ENCODE assay signal across 8 cellular contexts in genomic region chr1:154962238-154962678, GRCh38. TPM values are rescaled to one million over a fixed set of nuclear protein-coding genes. Genes with fewer than 3 reads are reported as not detected.
A peak's percentile ranks its signal among the peaks of the same experiment; 100 is the strongest.
DNase-seq lines count a peak whose midpoint lies in the region; ATAC-seq and TF ChIP-seq lines count a peak whose summit lies in the region.

No MANE protein-coding gene starts in this region.

- peaks cover 29% of the 10 kb centered on the region for H3K4me1 ChIP-seq in psoas muscle

- DNase-seq in NCI-H1694 treated with DMSO at 0.1 percent for 48 hours (lab: John Stamatoyannopoulos, UW) = peak; percentile 47
- no peak for DNase-seq in NCI-H1694 (lab: John Stamatoyannopoulos, UW)
- DNase-seq in WTC11 (ENCODE audit: low spot score) = no peak
- no peak for DNase-seq in Right ventricle myocardium superior
- peak in 1 of 2 donors; percentile 40 for DNase-seq in psoas muscle
- no peak for DNase-seq in activated CD4-positive, CD25-positive, alpha-beta regulatory T cell (lab: John Stamatoyannopoulos, UW)

- no peaks in the 10 kb centered on the region for H3K9me3 Mint-ChIP-seq in WTC11

- CTCF ChIA-PET in WTC11 (lab: Charles Lee) = interaction anchor here (0.9 to 4.1 kb wide), 10 partner anchors 10 to 211 kb away, joined by 4 to 33 read pairs (median 8); partner anchors contain the start of genes FLAD1, KRTCAP2, LENEP and PMVK

- WGBS in psoas muscle, 3 donors = 3 to 7% (median 4%) methylated on average over 16 of the region's 16 CpGs

- ATAC-seq in HG03097 (IDR thresholded peaks at IDR 0.05; ENCODE audit: low FRiP score, unreplicated experiment) = peak; percentile 3
- peak; percentile 20 for ATAC-seq in WTC11
- peak; percentile 18 for ATAC-seq in Right ventricle myocardium superior (ENCODE audit: poor library complexity)
- peak in 3 of 4 donors; percentile 2 to 39 (median 25) for ATAC-seq in psoas muscle
- ATAC-seq in GM21529 (IDR thresholded peaks at IDR 0.05; ENCODE audit: unreplicated experiment) = no peak

- no peak for TF ChIP-seq CTCF in WTC11 (IDR thresholded peaks at IDR 0.05)
- TF ChIP-seq CTCF in psoas muscle (IDR thresholded peaks at IDR 0.05) = no peak

- POLR2A ChIA-PET in WTC11 (lab: Charles Lee) = interaction anchor here (1.0 to 3.2 kb wide), 6 partner anchors 8 to 37 kb away, joined by 6 to 26 read pairs (median 9); partner anchors contain the start of genes FLAD1 and SHC1

- H3K27ac Mint-ChIP-seq in WTC11 = peak overlapping the region; percentile 91

- peaks cover 0 to 64% of the 10 kb centered on the region in 2 donors for H3K36me3 ChIP-seq in psoas muscle (ENCODE audit: insufficient read depth in 1 of 2, low read depth in 1 of 2)

- no peaks in the 10 kb centered on the region for H3K9me3 ChIP-seq in psoas muscle

- H3K27ac ChIP-seq in psoas muscle = peak overlapping the region; percentile 93

- H3K4me3 ChIP-seq in psoas muscle = peak overlapping the region; percentile 76

- intact Hi-C loops in Right ventricle myocardium superior (cut with DNase I) (loop anchor here (5.0 kb wide), 1 partner anchor 100 kb away; the partner anchor contains the start of gene EFNA4), psoas muscle (cut with DNase I) (loop anchor here (2.0 to 5.0 kb wide), 2 partner anchors 40 to 55 kb away; partner anchors contain the start of gene ZBTB7B (in 1 of the 2))

- H3K27me3 Mint-ChIP-seq in WTC11 (ENCODE audit: low read depth) = no peaks in the 10 kb centered on the region

- H3K36me3 Mint-ChIP-seq in WTC11 = peaks cover 50% of the 10 kb centered on the region

- H3K27me3 ChIP-seq in psoas muscle (ENCODE audit: insufficient read depth in 3 of 3, low read length in 2 of 3) = no peaks in the 10 kb centered on the region

- peaks cover 26% of the 10 kb centered on the region for H3K4me1 Mint-ChIP-seq in WTC11

- peak overlapping the region; percentile 81 for H3K4me3 Mint-ChIP-seq in WTC11

TF ChIP-seq in WTC11, 78 proteins besides CTCF, POLR2A, EP300 and RAD21:
- TF ChIP-seq ZNF425 (CRISPR knock-in tag; conservative IDR thresholded peaks at IDR 0.05) = no peak
- TF ChIP-seq, protein P1, sequence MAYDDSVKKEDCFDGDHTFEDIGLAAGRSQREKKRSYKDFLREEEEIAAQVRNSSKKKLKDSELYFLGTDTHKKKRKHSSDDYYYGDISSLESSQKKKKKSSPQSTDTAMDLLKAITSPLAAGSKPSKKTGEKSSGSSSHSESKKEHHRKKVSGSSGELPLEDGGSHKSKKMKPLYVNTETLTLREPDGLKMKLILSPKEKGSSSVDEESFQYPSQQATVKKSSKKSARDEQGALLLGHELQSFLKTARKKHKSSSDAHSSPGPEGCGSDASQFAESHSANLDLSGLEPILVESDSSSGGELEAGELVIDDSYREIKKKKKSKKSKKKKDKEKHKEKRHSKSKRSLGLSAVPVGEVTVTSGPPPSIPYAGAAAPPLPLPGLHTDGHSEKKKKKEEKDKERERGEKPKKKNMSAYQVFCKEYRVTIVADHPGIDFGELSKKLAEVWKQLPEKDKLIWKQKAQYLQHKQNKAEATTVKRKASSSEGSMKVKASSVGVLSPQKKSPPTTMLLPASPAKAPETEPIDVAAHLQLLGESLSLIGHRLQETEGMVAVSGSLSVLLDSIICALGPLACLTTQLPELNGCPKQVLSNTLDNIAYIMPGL (CRISPR knock-in tag; IDR thresholded peaks at IDR 0.05) = 0 out of 2 replicates have a peak, but pooled peaks have one; percentile 11

RNA-seq across cellular contexts. Expression of gene PYGO2, which starts 0.7 kb away (rescaled TPM):
- total RNA-seq in WTC11 (2021) = 37.4 to 38.8 TPM (median 38.0 TPM) in 3 replicates
- 13.2 TPM for total RNA-seq in Right ventricle myocardium superior
- total RNA-seq in psoas muscle = 10 to 100 TPM; 14.5 to 23.0 (median 17.4) TPM
- 10 to 100 TPM; 13.1 to 24.0 (median 14.5) TPM for polyA plus RNA-seq in psoas muscle

RNA-seq across cellular contexts. Expression of gene PBXIP1, which starts 6.4 kb away (rescaled TPM):
- total RNA-seq in WTC11 (2021) (26.5 to 30.7 TPM (median 28.4 TPM) in 3 replicates), Right ventricle myocardium superior (49.2 TPM), psoas muscle (100 to 1,000 TPM in 2 of 4 donors, 10 to 100 TPM in 2; 76.5 to 149 (median 104) TPM)
- 10 to 100 TPM; 13.6 to 79.6 (median 54.8) TPM for polyA plus RNA-seq in psoas muscle

RNA-seq across cellular contexts. Expression of gene SHC1, which starts 8.3 kb away (rescaled TPM):
- 180 to 199 TPM (median 180 TPM) in 3 replicates for total RNA-seq in WTC11 (2021)
- 52.7 TPM for total RNA-seq in Right ventricle myocardium superior
- total RNA-seq in psoas muscle = 10 to 100 TPM; 52.3 to 87.2 (median 82.8) TPM
- polyA plus RNA-seq in psoas muscle = 10 to 100 TPM; 33.2 to 67.3 (median 43.8) TPM

RNA-seq across cellular contexts. Expression of gene CKS1B, which starts 12.2 kb away (rescaled TPM):
- total RNA-seq in WTC11 (2021) (258 to 301 TPM (median 278 TPM) in 3 replicates), Right ventricle myocardium superior (15.5 TPM), psoas muscle (10 to 100 TPM in 1 of 4 donors, 1 to 10 TPM in 3; 5.5 to 13.8 (median 6.9) TPM)
- polyA plus RNA-seq in psoas muscle = 10 to 100 TPM; 12.1 to 48.1 (median 30.1) TPM

RNA-seq across cellular contexts. Expression of gene FLAD1, which starts 20.9 kb away (rescaled TPM):
- 71.1 to 88.3 TPM (median 71.2 TPM) in 3 replicates for total RNA-seq in WTC11 (2021)
- 34.7 TPM for total RNA-seq in Right ventricle myocardium superior
- 10 to 100 TPM; 24.5 to 39.4 (median 30.4) TPM for total RNA-seq in psoas muscle
- 10 to 100 TPM; 32.4 to 52.7 (median 51.6) TPM for polyA plus RNA-seq in psoas muscle
